Comparison of ENCODE assay signal across 1 cellular context in the genomic region with DNA sequence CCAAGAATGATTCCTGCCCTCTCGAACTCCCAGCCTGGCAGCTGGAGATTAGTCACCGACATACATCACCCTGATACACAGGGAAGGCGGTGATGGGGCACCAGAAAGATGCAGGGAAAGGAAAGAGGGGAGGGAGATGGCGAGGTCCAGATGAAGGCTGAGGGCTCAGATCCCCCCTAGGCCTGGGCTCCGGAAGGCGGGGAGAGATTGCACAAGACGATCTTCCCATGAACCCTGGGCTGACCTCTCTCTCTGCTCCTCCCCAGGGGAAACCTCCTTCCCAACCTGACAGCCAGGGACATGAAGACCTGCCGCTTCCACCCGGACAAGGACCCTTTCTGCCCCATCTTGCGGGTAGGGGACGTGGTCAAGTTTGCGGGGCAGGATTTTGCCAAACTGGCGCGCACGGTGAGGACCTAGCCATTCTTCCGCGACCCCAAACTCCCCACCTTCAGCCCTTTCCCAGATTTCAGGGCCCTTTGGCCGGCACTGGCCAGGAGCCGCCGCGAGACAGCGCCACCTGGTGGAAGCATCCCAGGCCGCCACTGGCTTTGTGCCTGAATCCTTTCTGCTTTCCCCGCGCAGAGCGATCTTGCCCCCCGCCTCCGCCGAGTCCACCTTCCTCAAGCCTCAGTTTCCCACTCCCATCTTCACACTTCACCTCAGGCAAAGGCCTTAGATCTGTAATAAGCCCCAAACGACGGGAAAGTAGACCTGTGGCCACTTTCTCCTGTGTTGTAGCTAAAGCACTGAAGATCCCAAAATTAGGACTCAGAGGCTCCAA.
TF ChIP-seq lines count a peak whose summit lies in the region.

No MANE protein-coding gene starts in this region.

TF ChIP-seq in HepG2, 621 proteins besides CTCF, POLR2A, EP300 and RAD21 (continued from another document and continues in another):
- TF ChIP-seq, protein P1, sequence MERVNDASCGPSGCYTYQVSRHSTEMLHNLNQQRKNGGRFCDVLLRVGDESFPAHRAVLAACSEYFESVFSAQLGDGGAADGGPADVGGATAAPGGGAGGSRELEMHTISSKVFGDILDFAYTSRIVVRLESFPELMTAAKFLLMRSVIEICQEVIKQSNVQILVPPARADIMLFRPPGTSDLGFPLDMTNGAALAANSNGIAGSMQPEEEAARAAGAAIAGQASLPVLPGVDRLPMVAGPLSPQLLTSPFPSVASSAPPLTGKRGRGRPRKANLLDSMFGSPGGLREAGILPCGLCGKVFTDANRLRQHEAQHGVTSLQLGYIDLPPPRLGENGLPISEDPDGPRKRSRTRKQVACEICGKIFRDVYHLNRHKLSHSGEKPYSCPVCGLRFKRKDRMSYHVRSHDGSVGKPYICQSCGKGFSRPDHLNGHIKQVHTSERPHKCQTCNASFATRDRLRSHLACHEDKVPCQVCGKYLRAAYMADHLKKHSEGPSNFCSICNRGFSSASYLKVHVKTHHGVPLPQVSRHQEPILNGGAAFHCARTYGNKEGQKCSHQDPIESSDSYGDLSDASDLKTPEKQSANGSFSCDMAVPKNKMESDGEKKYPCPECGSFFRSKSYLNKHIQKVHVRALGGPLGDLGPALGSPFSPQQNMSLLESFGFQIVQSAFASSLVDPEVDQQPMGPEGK (CRISPR knock-in tag; IDR thresholded peaks at IDR 0.05) = peak; percentile 7; the same call in 1 of the 2 replicates
- no peak for TF ChIP-seq ZNF746 (CRISPR knock-in tag; IDR thresholded peaks at IDR 0.05)
- peak; percentile 22; the same call in 1 of the 2 replicates for TF ChIP-seq GABPB1 (CRISPR knock-in tag; IDR thresholded peaks at IDR 0.05)
- TF ChIP-seq, protein P2, sequence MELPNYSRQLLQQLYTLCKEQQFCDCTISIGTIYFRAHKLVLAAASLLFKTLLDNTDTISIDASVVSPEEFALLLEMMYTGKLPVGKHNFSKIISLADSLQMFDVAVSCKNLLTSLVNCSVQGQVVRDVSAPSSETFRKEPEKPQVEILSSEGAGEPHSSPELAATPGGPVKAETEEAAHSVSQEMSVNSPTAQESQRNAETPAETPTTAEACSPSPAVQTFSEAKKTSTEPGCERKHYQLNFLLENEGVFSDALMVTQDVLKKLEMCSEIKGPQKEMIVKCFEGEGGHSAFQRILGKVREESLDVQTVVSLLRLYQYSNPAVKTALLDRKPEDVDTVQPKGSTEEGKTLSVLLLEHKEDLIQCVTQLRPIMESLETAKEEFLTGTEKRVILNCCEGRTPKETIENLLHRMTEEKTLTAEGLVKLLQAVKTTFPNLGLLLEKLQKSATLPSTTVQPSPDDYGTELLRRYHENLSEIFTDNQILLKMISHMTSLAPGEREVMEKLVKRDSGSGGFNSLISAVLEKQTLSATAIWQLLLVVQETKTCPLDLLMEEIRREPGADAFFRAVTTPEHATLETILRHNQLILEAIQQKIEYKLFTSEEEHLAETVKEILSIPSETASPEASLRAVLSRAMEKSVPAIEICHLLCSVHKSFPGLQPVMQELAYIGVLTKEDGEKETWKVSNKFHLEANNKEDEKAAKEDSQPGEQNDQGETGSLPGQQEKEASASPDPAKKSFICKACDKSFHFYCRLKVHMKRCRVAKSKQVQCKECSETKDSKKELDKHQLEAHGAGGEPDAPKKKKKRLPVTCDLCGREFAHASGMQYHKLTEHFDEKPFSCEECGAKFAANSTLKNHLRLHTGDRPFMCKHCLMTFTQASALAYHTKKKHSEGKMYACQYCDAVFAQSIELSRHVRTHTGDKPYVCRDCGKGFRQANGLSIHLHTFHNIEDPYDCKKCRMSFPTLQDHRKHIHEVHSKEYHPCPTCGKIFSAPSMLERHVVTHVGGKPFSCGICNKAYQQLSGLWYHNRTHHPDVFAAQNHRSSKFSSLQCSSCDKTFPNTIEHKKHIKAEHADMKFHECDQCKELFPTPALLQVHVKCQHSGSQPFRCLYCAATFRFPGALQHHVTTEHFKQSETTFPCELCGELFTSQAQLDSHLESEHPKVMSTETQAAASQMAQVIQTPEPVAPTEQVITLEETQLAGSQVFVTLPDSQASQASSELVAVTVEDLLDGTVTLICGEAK (IDR thresholded peaks at IDR 0.05) = no peak
- TF ChIP-seq, protein P2 (CRISPR knock-in tag; IDR thresholded peaks at IDR 0.05) = no peak
- TF ChIP-seq ZBTB7B (CRISPR knock-in tag; IDR thresholded peaks at IDR 0.05) = 0 out of 2 replicates have a peak, but pooled peaks have one; percentile 29
- no peak for TF ChIP-seq SP140L (CRISPR knock-in tag; IDR thresholded peaks at IDR 0.05; ENCODE audit: borderline replicate concordance)
- TF ChIP-seq, protein P3, sequence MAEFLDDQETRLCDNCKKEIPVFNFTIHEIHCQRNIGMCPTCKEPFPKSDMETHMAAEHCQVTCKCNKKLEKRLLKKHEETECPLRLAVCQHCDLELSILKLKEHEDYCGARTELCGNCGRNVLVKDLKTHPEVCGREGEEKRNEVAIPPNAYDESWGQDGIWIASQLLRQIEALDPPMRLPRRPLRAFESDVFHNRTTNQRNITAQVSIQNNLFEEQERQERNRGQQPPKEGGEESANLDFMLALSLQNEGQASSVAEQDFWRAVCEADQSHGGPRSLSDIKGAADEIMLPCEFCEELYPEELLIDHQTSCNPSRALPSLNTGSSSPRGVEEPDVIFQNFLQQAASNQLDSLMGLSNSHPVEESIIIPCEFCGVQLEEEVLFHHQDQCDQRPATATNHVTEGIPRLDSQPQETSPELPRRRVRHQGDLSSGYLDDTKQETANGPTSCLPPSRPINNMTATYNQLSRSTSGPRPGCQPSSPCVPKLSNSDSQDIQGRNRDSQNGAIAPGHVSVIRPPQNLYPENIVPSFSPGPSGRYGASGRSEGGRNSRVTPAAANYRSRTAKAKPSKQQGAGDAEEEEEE (CRISPR knock-in tag; IDR thresholded peaks at IDR 0.05; ENCODE audit: borderline replicate concordance) = no peak
- no peak for TF ChIP-seq WIZ (CRISPR knock-in tag; IDR thresholded peaks at IDR 0.05)
- no peak for TF ChIP-seq HNRNPK (IDR thresholded peaks at IDR 0.05; ENCODE audit: low read depth, low read length, poor library complexity, severe bottlenecking)
- peak; percentile 23; the same call in 1 of the 2 replicates for TF ChIP-seq GATAD2A (CRISPR knock-in tag; IDR thresholded peaks at IDR 0.05)
- TF ChIP-seq, protein P4, sequence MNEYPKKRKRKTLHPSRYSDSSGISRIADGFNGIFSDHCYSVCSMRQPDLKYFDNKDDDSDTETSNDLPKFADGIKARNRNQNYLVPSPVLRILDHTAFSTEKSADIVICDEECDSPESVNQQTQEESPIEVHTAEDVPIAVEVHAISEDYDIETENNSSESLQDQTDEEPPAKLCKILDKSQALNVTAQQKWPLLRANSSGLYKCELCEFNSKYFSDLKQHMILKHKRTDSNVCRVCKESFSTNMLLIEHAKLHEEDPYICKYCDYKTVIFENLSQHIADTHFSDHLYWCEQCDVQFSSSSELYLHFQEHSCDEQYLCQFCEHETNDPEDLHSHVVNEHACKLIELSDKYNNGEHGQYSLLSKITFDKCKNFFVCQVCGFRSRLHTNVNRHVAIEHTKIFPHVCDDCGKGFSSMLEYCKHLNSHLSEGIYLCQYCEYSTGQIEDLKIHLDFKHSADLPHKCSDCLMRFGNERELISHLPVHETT (CRISPR knock-in tag; conservative IDR thresholded peaks at IDR 0.05) = no peak
- peak; percentile 76; the same call in 1 of the 2 replicates for TF ChIP-seq ZNF350 (CRISPR knock-in tag; IDR thresholded peaks at IDR 0.05; ENCODE audit: borderline replicate concordance, low read depth)
- TF ChIP-seq SRSF4 (IDR thresholded peaks at IDR 0.05; ENCODE audit: low read depth, low read length, poor library complexity, severe bottlenecking) = no peak
- TF ChIP-seq FOXM1 (CRISPR knock-in tag; IDR thresholded peaks at IDR 0.05) = no peak
- no peak for TF ChIP-seq EED (CRISPR knock-in tag; IDR thresholded peaks at IDR 0.05)
- TF ChIP-seq KDM6A (CRISPR knock-in tag; IDR thresholded peaks at IDR 0.05; ENCODE audit: low read depth) = no peak
- peak; percentile 67; the same call in 1 of the 2 replicates for TF ChIP-seq CEBPG (CRISPR knock-in tag; IDR thresholded peaks at IDR 0.05)
- TF ChIP-seq ZNF274 (CRISPR knock-in tag; IDR thresholded peaks at IDR 0.05) = no peak
- TF ChIP-seq, protein P5, sequence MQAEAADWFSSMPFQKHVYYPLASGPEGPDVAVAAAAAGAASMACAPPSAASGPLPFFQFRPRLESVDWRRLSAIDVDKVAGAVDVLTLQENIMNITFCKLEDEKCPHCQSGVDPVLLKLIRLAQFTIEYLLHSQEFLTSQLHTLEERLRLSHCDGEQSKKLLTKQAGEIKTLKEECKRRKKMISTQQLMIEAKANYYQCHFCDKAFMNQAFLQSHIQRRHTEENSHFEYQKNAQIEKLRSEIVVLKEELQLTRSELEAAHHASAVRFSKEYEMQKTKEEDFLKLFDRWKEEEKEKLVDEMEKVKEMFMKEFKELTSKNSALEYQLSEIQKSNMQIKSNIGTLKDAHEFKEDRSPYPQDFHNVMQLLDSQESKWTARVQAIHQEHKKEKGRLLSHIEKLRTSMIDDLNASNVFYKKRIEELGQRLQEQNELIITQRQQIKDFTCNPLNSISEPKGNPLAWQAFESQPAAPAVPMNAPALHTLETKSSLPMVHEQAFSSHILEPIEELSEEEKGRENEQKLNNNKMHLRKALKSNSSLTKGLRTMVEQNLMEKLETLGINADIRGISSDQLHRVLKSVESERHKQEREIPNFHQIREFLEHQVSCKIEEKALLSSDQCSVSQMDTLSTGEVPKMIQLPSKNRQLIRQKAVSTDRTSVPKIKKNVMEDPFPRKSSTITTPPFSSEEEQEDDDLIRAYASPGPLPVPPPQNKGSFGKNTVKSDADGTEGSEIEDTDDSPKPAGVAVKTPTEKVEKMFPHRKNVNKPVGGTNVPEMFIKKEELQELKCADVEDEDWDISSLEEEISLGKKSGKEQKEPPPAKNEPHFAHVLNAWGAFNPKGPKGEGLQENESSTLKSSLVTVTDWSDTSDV (CRISPR knock-in tag; IDR thresholded peaks at IDR 0.05) = no peak
- TF ChIP-seq ZNF891 (CRISPR knock-in tag; IDR thresholded peaks at IDR 0.05) = no peak
- TF ChIP-seq, protein P6, sequence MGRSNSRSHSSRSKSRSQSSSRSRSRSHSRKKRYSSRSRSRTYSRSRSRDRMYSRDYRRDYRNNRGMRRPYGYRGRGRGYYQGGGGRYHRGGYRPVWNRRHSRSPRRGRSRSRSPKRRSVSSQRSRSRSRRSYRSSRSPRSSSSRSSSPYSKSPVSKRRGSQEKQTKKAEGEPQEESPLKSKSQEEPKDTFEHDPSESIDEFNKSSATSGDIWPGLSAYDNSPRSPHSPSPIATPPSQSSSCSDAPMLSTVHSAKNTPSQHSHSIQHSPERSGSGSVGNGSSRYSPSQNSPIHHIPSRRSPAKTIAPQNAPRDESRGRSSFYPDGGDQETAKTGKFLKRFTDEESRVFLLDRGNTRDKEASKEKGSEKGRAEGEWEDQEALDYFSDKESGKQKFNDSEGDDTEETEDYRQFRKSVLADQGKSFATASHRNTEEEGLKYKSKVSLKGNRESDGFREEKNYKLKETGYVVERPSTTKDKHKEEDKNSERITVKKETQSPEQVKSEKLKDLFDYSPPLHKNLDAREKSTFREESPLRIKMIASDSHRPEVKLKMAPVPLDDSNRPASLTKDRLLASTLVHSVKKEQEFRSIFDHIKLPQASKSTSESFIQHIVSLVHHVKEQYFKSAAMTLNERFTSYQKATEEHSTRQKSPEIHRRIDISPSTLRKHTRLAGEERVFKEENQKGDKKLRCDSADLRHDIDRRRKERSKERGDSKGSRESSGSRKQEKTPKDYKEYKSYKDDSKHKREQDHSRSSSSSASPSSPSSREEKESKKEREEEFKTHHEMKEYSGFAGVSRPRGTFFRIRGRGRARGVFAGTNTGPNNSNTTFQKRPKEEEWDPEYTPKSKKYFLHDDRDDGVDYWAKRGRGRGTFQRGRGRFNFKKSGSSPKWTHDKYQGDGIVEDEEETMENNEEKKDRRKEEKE (IDR thresholded peaks at IDR 0.05) = no peak
- TF ChIP-seq HDAC2 (CRISPR knock-in tag; IDR thresholded peaks at IDR 0.05) = 0 out of 2 replicates have a peak, but pooled peaks have one; percentile 14
- TF ChIP-seq RFXANK (CRISPR knock-in tag; IDR thresholded peaks at IDR 0.05) = no peak
- TF ChIP-seq, protein P7, sequence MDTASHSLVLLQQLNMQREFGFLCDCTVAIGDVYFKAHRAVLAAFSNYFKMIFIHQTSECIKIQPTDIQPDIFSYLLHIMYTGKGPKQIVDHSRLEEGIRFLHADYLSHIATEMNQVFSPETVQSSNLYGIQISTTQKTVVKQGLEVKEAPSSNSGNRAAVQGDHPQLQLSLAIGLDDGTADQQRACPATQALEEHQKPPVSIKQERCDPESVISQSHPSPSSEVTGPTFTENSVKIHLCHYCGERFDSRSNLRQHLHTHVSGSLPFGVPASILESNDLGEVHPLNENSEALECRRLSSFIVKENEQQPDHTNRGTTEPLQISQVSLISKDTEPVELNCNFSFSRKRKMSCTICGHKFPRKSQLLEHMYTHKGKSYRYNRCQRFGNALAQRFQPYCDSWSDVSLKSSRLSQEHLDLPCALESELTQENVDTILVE (CRISPR knock-in tag; IDR thresholded peaks at IDR 0.05) = no peak
- no peak for TF ChIP-seq JUNB (CRISPR knock-in tag; IDR thresholded peaks at IDR 0.05; ENCODE audit: borderline replicate concordance)
- TF ChIP-seq, protein P8, sequence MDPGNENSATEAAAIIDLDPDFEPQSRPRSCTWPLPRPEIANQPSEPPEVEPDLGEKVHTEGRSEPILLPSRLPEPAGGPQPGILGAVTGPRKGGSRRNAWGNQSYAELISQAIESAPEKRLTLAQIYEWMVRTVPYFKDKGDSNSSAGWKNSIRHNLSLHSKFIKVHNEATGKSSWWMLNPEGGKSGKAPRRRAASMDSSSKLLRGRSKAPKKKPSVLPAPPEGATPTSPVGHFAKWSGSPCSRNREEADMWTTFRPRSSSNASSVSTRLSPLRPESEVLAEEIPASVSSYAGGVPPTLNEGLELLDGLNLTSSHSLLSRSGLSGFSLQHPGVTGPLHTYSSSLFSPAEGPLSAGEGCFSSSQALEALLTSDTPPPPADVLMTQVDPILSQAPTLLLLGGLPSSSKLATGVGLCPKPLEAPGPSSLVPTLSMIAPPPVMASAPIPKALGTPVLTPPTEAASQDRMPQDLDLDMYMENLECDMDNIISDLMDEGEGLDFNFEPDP (CRISPR knock-in tag; conservative IDR thresholded peaks at IDR 0.05) = no peak
